ENCODE assay signal across 1 cellular context in genomic region chr3:135009014-135009413, GRCh38.
TF ChIP-seq lines count a peak whose summit lies in the region.

No MANE protein-coding gene starts in this region.

TF ChIP-seq in SK-N-SH treated with all-trans-retinoic acid at 6 μM for 48 hours, 23 proteins besides CTCF, POLR2A, EP300 and RAD21 (continued from another document):
- TF ChIP-seq, protein P1, sequence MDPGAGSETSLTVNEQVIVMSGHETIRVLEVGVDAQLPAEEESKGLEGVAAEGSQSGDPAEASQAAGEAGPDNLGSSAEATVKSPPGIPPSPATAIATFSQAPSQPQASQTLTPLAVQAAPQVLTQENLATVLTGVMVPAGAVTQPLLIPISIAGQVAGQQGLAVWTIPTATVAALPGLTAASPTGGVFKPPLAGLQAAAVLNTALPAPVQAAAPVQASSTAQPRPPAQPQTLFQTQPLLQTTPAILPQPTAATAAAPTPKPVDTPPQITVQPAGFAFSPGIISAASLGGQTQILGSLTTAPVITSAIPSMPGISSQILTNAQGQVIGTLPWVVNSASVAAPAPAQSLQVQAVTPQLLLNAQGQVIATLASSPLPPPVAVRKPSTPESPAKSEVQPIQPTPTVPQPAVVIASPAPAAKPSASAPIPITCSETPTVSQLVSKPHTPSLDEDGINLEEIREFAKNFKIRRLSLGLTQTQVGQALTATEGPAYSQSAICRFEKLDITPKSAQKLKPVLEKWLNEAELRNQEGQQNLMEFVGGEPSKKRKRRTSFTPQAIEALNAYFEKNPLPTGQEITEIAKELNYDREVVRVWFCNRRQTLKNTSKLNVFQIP (CRISPR knock-in tag; IDR thresholded peaks at IDR 0.05; ENCODE audit: borderline replicate concordance, low read depth) = no peak
- no peak for TF ChIP-seq CSDC2 (CRISPR knock-in tag; IDR thresholded peaks at IDR 0.05)
